Comparison of ENCODE assay signal across 30 cellular contexts in the genomic region with DNA sequence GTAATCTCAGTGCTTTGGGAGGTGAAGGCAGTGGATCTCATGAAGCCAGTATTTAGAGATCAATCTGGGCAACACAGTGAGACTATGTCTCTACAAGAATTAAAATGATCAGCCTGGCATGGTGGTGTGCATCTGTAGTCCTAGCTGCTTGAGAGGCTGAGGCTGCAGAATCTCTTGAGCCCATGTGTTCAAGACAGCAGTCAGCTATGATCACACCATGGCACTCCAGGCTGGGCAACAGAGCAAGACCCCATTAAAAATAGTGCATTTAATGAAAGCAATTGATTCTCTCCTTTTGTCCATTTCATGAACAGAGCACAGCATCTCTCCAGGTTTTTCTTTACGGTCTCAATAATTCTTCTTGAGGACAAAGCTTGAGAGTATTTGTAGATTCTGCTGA. TPM values are rescaled to one million over a fixed set of nuclear protein-coding genes. Genes with fewer than 3 reads are reported as not detected.
DNase-seq lines count a peak whose midpoint lies in the region; ATAC-seq, FAIRE-seq and TF ChIP-seq lines count a peak whose summit lies in the region.
"Had no signal": no experiment of that assay in that cellular context is flagged by ENCODE, and none has a peak within 500 bp of the region (broad histone marks: within the 10 kb centered on the region; RNA-seq: fewer than 3 reads in every experiment).

No MANE protein-coding gene starts in this region.

- no peak overlapping the region for H3K27ac ChIP-seq in GM23338 (ENCODE audit: low read depth)
- peak overlapping the region; percentile 77 for H3K27ac ChIP-seq in neural progenitor cell
- H3K27ac ChIP-seq: BLaER1 had no signal

- DNase-seq in GM23338 (ENCODE audit: low spot score) (no peak), HTR-8/SVneo (ENCODE audit: insufficient read length, low spot score) (no peak), neural progenitor cell (ENCODE audit: low spot score) (no peak)
- DNase-seq: 8988T; ACHN; BE2C; C1 segment of cervical spinal cord; CD4-positive, alpha-beta memory T cell; CD4-positive, CD25-positive, alpha-beta regulatory T cell; CD8-positive, alpha-beta memory T cell; COR-L47; DMS 273 treated with DMSO at 0.1 percent for 48 hours; DMS153; DMS53; DMS79; DND-41; EL; GDM1 had no signal

- no peak overlapping the region for H3K4me2 ChIP-seq in GM23338
- peak overlapping the region; percentile 56 for H3K4me2 ChIP-seq in neural progenitor cell
- H3K4me2 ChIP-seq: BLaER1 had no signal

- H3K9me3 ChIP-seq in neural progenitor cell (ENCODE audit: low read depth): no peaks in the 10 kb centered on the region
- H3K9me3 ChIP-seq: BE2C, BLaER1 had no signal

- H3K9me3 Mint-ChIP-seq in GM23338: no peaks in the 10 kb centered on the region
- no peaks in the 10 kb centered on the region for H3K9me3 Mint-ChIP-seq in neural progenitor cell
- H3K9me3 Mint-ChIP-seq: CD8-positive, alpha-beta memory T cell had no signal

- H3K79me2 ChIP-seq in GM23338 (replicated peaks; ENCODE audit: insufficient read depth) (no peaks in the 10 kb centered on the region), neural progenitor cell (ENCODE audit: low read depth) (no peaks in the 10 kb centered on the region)

- H2AFZ ChIP-seq in GM23338: 0 out of 2 replicates have a peak overlapping the region, but pooled peaks have one; percentile 54
- H2AFZ ChIP-seq in neural progenitor cell (replicated peaks): no peak overlapping the region

- H3K36me3 Mint-ChIP-seq in GM23338 (ENCODE audit: low read depth) (no peaks in the 10 kb centered on the region), neural progenitor cell (no peaks in the 10 kb centered on the region)
- H3K36me3 Mint-ChIP-seq: CD14-positive monocyte had no signal

- H3K27me3 Mint-ChIP-seq in GM23338 (ENCODE audit: insufficient read depth, low read depth, poor library complexity) (no peaks in the 10 kb centered on the region), neural progenitor cell (ENCODE audit: insufficient read depth, low read depth) (no peaks in the 10 kb centered on the region)
- H3K27me3 Mint-ChIP-seq: CD4-positive, alpha-beta memory T cell; CD4-positive, CD25-positive, alpha-beta regulatory T cell; CD8-positive, alpha-beta memory T cell had no signal

- H3F3A ChIP-seq in GM23338 (replicated peaks; ENCODE audit: low read depth) (no peaks in the 10 kb centered on the region), neural progenitor cell (ENCODE audit: low read depth) (peaks cover 3% of the 10 kb centered on the region)

- no peaks in the 10 kb centered on the region; the same call in 1 of the 2 replicates for H3K4me1 ChIP-seq in GM23338 (ENCODE audit: insufficient read depth)
- peaks cover 11% of the 10 kb centered on the region for H3K4me1 ChIP-seq in neural progenitor cell
- H3K4me1 ChIP-seq: BE2C, BLaER1 had no signal

- H3K27ac Mint-ChIP-seq in GM23338 (no peak overlapping the region; the same call in 1 of the 2 replicates), neural progenitor cell (no peak overlapping the region)
- H3K27ac Mint-ChIP-seq: CD4-positive, alpha-beta memory T cell; CD4-positive, CD25-positive, alpha-beta regulatory T cell; CD8-positive, alpha-beta memory T cell had no signal

- H3K27me3 ChIP-seq in GM23338 (ENCODE audit: insufficient read depth) (no peaks in the 10 kb centered on the region), neural progenitor cell (no peaks in the 10 kb centered on the region)
- H3K27me3 ChIP-seq: BE2C, BLaER1 had no signal

- H3K9ac ChIP-seq in neural progenitor cell: no peak overlapping the region
- H3K9ac ChIP-seq: BLaER1 had no signal

- H3K4me3 ChIP-seq in GM23338: no peak overlapping the region
- no peak overlapping the region for H3K4me3 ChIP-seq in neural progenitor cell
- H3K4me3 ChIP-seq: BLaER1, GM12878 had no signal

- H3K4me1 Mint-ChIP-seq in GM23338 (peaks cover 3% of the 10 kb centered on the region; the same call in 1 of the 3 replicates), neural progenitor cell (no peaks in the 10 kb centered on the region)
- H3K4me1 Mint-ChIP-seq: CD4-positive, alpha-beta memory T cell; CD8-positive, alpha-beta memory T cell had no signal

- H3K9me2 ChIP-seq in GM23338 (ENCODE audit: insufficient read depth): peaks cover 8% of the 10 kb centered on the region

- FAIRE-seq in HTR-8/SVneo (lab: Jason Lieb, UNC): peak; percentile 72
- FAIRE-seq: A204.1, GM12878, GM12892, GM18507, GM19239 had no signal

- ATAC-seq in GM23338: no peak
- ATAC-seq in GM19351 (IDR thresholded peaks at IDR 0.05; ENCODE audit: unreplicated experiment): no peak
- no peak for ATAC-seq in GM18873 (IDR thresholded peaks at IDR 0.05; ENCODE audit: low FRiP score, unreplicated experiment)
- ATAC-seq: GM12878 had no signal

- H3K4me3 Mint-ChIP-seq in GM23338 (no peak overlapping the region), neural progenitor cell (no peak overlapping the region)
- H3K4me3 Mint-ChIP-seq: CD14-positive monocyte; CD4-positive, alpha-beta memory T cell; CD4-positive, CD25-positive, alpha-beta regulatory T cell; CD8-positive, alpha-beta memory T cell had no signal

- H4K20me1 ChIP-seq in GM23338 (replicated peaks; ENCODE audit: insufficient read depth): no peaks in the 10 kb centered on the region
- no peaks in the 10 kb centered on the region for H4K20me1 ChIP-seq in neural progenitor cell (ENCODE audit: low read depth)
- H4K20me1 ChIP-seq: BLaER1 had no signal

- H3K36me3 ChIP-seq in GM23338 (ENCODE audit: insufficient read depth) (no peaks in the 10 kb centered on the region), neural progenitor cell (no peaks in the 10 kb centered on the region)
- H3K36me3 ChIP-seq: BE2C, BLaER1 had no signal

- TF ChIP-seq CTCF in GM23338 (conservative IDR thresholded peaks at IDR 0.05; ENCODE audit: low read depth in 2 of 2): no peak
- no peak for TF ChIP-seq CTCF in neural progenitor cell (IDR thresholded peaks at IDR 0.05)

TF ChIP-seq in GM23338, 12 proteins besides CTCF, POLR2A, EP300 and RAD21:
- TF ChIP-seq STAT1 (IDR thresholded peaks at IDR 0.05; ENCODE audit: unreplicated experiment): no peak
- TF ChIP-seq ZNF114 (CRISPR knock-in tag; IDR thresholded peaks at IDR 0.05): no peak
- TF ChIP-seq EZH2phosphoT487 (IDR thresholded peaks at IDR 0.05; ENCODE audit: unreplicated experiment): no peak
- TF ChIP-seq JUNB (IDR thresholded peaks at IDR 0.05; ENCODE audit: unreplicated experiment): no peak

RNA-seq across cellular contexts. Expression of gene CARD16, which starts 11.3 kb away (rescaled TPM):
- not detected in 2 replicates for total RNA-seq in GM23338 (2014; rRNA removed; shearing (Covaris generic))
- polyA plus RNA-seq in GM23338 (2016; fragmentation: Nextera tagmentation; extraction: Ambion mirVana): 0.50 TPM in 1 of 2 replicates, not detected in the other
- total RNA-seq in neural progenitor cell (ENCODE audit: low replicate concordance): not detected in 2 replicates
- total RNA-seq: G401 had no signal

RNA-seq across cellular contexts. Expression of gene CASP1, which starts 21.5 kb away (rescaled TPM):
- total RNA-seq in GM23338 (2014; rRNA removed; shearing (Covaris generic)): 0.10 TPM in 1 of 2 replicates, not detected in the other
- not detected in 2 replicates for polyA plus RNA-seq in GM23338 (2016; fragmentation: Nextera tagmentation; extraction: Ambion mirVana)
- total RNA-seq in neural progenitor cell (ENCODE audit: low replicate concordance): not detected in 2 replicates
- total RNA-seq: G401 had no signal

RNA-seq across cellular contexts. Expression of gene CASP5, which starts 33.5 kb away (rescaled TPM):
- total RNA-seq in GM23338 (2014; rRNA removed; shearing (Covaris generic)): not detected in 2 replicates
- polyA plus RNA-seq in GM23338 (2016; fragmentation: Nextera tagmentation; extraction: Ambion mirVana): 0.17 TPM in 1 of 2 replicates, not detected in the other
- total RNA-seq in neural progenitor cell (ENCODE audit: low replicate concordance): not detected in 2 replicates
- total RNA-seq: A673; CD4-positive, alpha-beta memory T cell; CD4-positive, CD25-positive, alpha-beta regulatory T cell; CD8-positive, alpha-beta memory T cell; Daoy; G401; GM12878 had no signal
- polyA plus RNA-seq: CD4-positive, alpha-beta memory T cell; CD8-positive, alpha-beta memory T cell; GM12878 had no signal
